ENCODE assay signal across 10 cellular contexts in the genomic region with DNA sequence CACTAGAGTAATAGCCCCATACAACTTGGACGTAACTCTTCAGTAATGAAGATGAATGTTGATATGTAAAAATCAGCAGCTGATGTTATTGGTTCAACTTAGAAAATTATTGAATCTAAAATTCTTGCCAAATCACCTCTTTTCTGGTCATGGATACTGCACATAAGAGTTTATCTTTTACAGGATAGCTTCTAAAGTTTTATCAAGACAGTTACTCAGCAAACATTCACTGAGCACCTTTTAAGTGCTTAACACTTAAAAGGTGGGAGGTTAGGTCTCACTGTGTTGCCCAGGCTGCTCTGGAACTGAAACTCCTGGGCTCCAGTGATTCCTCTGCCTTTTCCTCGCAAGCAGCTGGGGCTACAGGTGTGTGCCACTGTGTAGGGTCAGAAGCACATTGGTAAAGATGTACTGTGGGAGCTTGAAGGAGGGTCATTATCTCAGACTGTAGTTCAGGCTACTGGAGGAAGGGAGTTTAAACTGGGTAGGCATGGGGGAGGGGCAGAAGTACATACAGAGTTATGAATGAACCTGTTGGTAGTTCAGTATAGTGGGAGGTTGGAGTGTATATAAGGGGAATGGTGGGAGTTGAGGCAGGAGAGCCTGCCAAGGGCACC. TPM values are rescaled to one million over a fixed set of nuclear protein-coding genes. Genes with fewer than 3 reads are reported as not detected.
DNase-seq lines count a peak whose midpoint lies in the region; ATAC-seq, FAIRE-seq and TF ChIP-seq lines count a peak whose summit lies in the region.
"Had no signal": no experiment of that assay in that cellular context is flagged by ENCODE, and none has a peak within 500 bp of the region (broad histone marks: within the 10 kb centered on the region; RNA-seq: fewer than 3 reads in every experiment).

No MANE protein-coding gene starts in this region.

- DNase-seq in right cardiac atrium: no peak
- no peak for DNase-seq in Right ventricle myocardium superior
- no peak for DNase-seq in activated naive CD8-positive, alpha-beta T cell treated with anti-CD3 and anti-CD28 coated beads, Interleukin-2, amount 50 U/mL, for 24 hours
- no peak for DNase-seq in keratinocyte (ENCODE audit: low read depth, low spot score)
- DNase-seq in aorta: no peak
- no peak for DNase-seq in HEK293T (ENCODE audit: extremely low spot score)
- no peak for DNase-seq in NOMO-1 treated with dmso at 0.1 percent for 144 hours (lab: John Stamatoyannopoulos, UW; ENCODE audit: unreplicated experiment)
- DNase-seq in NCI-H2171 treated with DMSO at 0.1 percent for 48 hours (lab: John Stamatoyannopoulos, UW): no peak
- DNase-seq: NCI-H2029 had no signal

- no peak for TF ChIP-seq CTCF in keratinocyte (optimal IDR thresholded peaks at IDR 0.05 in 1 of 3, IDR thresholded peaks at IDR 0.05 in 1 of 3, conservative IDR thresholded peaks at IDR 0.05 in 1 of 3; ENCODE audit: extremely low read depth in 1 of 3, insufficient read depth in 2 of 3, low read length in 3 of 3)

- WGBS in right cardiac atrium: 73% methylated on average over 2 of the region's 2 CpGs
- 58 to 59% methylated on average over 2 of the region's 2 CpGs for WGBS in aorta, 2 donors

- peaks cover 50% of the 10 kb centered on the region for H3K4me1 Mint-ChIP-seq in activated naive CD8-positive, alpha-beta T cell treated with anti-CD3 and anti-CD28 coated beads, Interleukin-2, amount 50 U/mL, for 24 hours

- dilution Hi-C loops in keratinocyte (cut with MboI; ENCODE audit: extremely low pct_ligation_motif_present, low sequenced_read_pairs): no loop called here

- FAIRE-seq in keratinocyte (lab: Jason Lieb, UNC): no peak

- H3K9ac ChIP-seq in keratinocyte (ENCODE audit: control insufficient read depth, extremely low read depth, insufficient read depth, low read length): peak overlapping the region; percentile 17

- H3K9me3 ChIP-seq in right cardiac atrium (ENCODE audit: control insufficient read depth, low read length): no peaks in the 10 kb centered on the region
- H3K9me3 ChIP-seq in keratinocyte (ENCODE audit: control insufficient read depth, low read depth, low read length): no peaks in the 10 kb centered on the region
- no peaks in the 10 kb centered on the region for H3K9me3 ChIP-seq in aorta (ENCODE audit: control insufficient read depth, low read length)
- H3K9me3 ChIP-seq: gastroesophageal sphincter had no signal

- peak overlapping the region; percentile 89 for H3K4me3 Mint-ChIP-seq in activated naive CD8-positive, alpha-beta T cell treated with anti-CD3 and anti-CD28 coated beads, Interleukin-2, amount 50 U/mL, for 24 hours

- intact Hi-C loops in right cardiac atrium (cut with DNase I): loop anchor here in 3 of 4 donors (5.0 to 10.0 kb wide), 4 partner anchors 73 to 213 kb away; partner anchors contain the start of genes DCAF6 (in 2 of the 3) and MPC2 (in 2 of the 3)
- intact Hi-C loops in Right ventricle myocardium superior (cut with DNase I): loop anchor here (5.0 kb wide), 2 partner anchors 33 to 78 kb away; no protein-coding TSS in a partner anchor
- intact Hi-C loops in aorta (cut with DNase I): loop anchor here (2.0 to 5.0 kb wide), 2 partner anchors 78 to 79 kb away; no protein-coding TSS in a partner anchor

- no peaks in the 10 kb centered on the region for H3K9me3 Mint-ChIP-seq in activated naive CD8-positive, alpha-beta T cell treated with anti-CD3 and anti-CD28 coated beads, Interleukin-2, amount 50 U/mL, for 24 hours

- POLR2A ChIA-PET in HEK293T (lab: Yijun Ruan, JAX): interaction anchor here (1.1 to 1.7 kb wide), 2 partner anchors 9 to 212 kb away, joined by 4 to 6 read pairs; no protein-coding TSS in a partner anchor

- H3K79me2 ChIP-seq in keratinocyte (ENCODE audit: control insufficient read depth, insufficient read depth, low read length): peaks cover 66% of the 10 kb centered on the region

- peak overlapping the region; percentile 72 for H3K4me3 ChIP-seq in right cardiac atrium (ENCODE audit: low read length)
- peak overlapping the region; percentile 78 to 85 (median 83) for H3K4me3 ChIP-seq in keratinocyte (ENCODE audit: control insufficient read depth in 2 of 3, extremely low read depth in 1 of 3, insufficient read depth in 2 of 3, low read depth in 1 of 3, low read length in 3 of 3)
- peak overlapping the region; percentile 32 to 96 for H3K4me3 ChIP-seq in aorta (ENCODE audit: low read length in 2 of 2)

- H4K20me1 ChIP-seq in keratinocyte (ENCODE audit: control insufficient read depth, extremely low read depth, insufficient read depth, low read length): peaks cover 17% of the 10 kb centered on the region

- H3K4me1 ChIP-seq in right cardiac atrium (ENCODE audit: control insufficient read depth, insufficient read depth, low read length): peaks cover 10% of the 10 kb centered on the region
- H3K4me1 ChIP-seq in keratinocyte (ENCODE audit: control insufficient read depth, extremely low read depth, insufficient read depth, low read length): peaks cover 43% of the 10 kb centered on the region
- H3K4me1 ChIP-seq in aorta (ENCODE audit: control insufficient read depth in 1 of 2, insufficient read depth in 2 of 2, low read length in 2 of 2): peaks cover 7 to 12% of the 10 kb centered on the region in 2 donors

- no peaks in the 10 kb centered on the region for H3K27me3 ChIP-seq in right cardiac atrium (ENCODE audit: control insufficient read depth, insufficient read depth)
- H3K27me3 ChIP-seq in keratinocyte (ENCODE audit: control insufficient read depth, extremely low read depth, insufficient read depth, low read length): no peaks in the 10 kb centered on the region
- H3K27me3 ChIP-seq in aorta (ENCODE audit: control insufficient read depth in 1 of 2, insufficient read depth in 2 of 2, low read length in 1 of 2): no peaks in the 10 kb centered on the region
- H3K27me3 ChIP-seq: gastroesophageal sphincter had no signal

- no peak overlapping the region for H2AFZ ChIP-seq in keratinocyte (ENCODE audit: control insufficient read depth, low read length)

- no peak for ATAC-seq in right cardiac atrium
- no peak for ATAC-seq in Right ventricle myocardium superior (ENCODE audit: poor library complexity)
- no peak for ATAC-seq in activated naive CD8-positive, alpha-beta T cell treated with anti-CD3 and anti-CD28 coated beads, Interleukin-2, amount 50 U/mL, for 24 hours
- no peak for ATAC-seq in aorta (ENCODE audit: low FRiP score)
- ATAC-seq: gastroesophageal sphincter had no signal

- H3K27ac ChIP-seq in right cardiac atrium (ENCODE audit: low read length): no peak overlapping the region
- no peak overlapping the region for H3K27ac ChIP-seq in keratinocyte (ENCODE audit: control insufficient read depth, insufficient read depth, low read length)
- H3K27ac ChIP-seq in aorta (ENCODE audit: low read depth in 1 of 2, low read length in 2 of 2): no peak overlapping the region

- peaks cover 4% of the 10 kb centered on the region for H3K9me1 ChIP-seq in keratinocyte (ENCODE audit: control insufficient read depth, extremely low read depth, insufficient read depth, low read length)

- H3K36me3 ChIP-seq in keratinocyte (ENCODE audit: control insufficient read depth in 2 of 2, extremely low read depth in 1 of 2, insufficient read depth in 2 of 2, low read length in 2 of 2) (peaks cover 0 to 6% of the 10 kb centered on the region in 2 experiments), aorta (ENCODE audit: control insufficient read depth in 1 of 2, insufficient read depth in 2 of 2, low read length in 1 of 2) (no peaks in the 10 kb centered on the region)
- H3K36me3 ChIP-seq: gastroesophageal sphincter had no signal

- H3K27me3 Mint-ChIP-seq in activated naive CD8-positive, alpha-beta T cell treated with anti-CD3 and anti-CD28 coated beads, Interleukin-2, amount 50 U/mL, for 24 hours: peaks cover 2% of the 10 kb centered on the region

- CTCF ChIA-PET in HEK293T (lab: Yijun Ruan, JAX): no interaction called here

- H3K27ac Mint-ChIP-seq in activated naive CD8-positive, alpha-beta T cell treated with anti-CD3 and anti-CD28 coated beads, Interleukin-2, amount 50 U/mL, for 24 hours: no peak overlapping the region

- H3K36me3 Mint-ChIP-seq in activated naive CD8-positive, alpha-beta T cell treated with anti-CD3 and anti-CD28 coated beads, Interleukin-2, amount 50 U/mL, for 24 hours (ENCODE audit: low read depth): peaks cover 10% of the 10 kb centered on the region

- H3K4me2 ChIP-seq in keratinocyte (ENCODE audit: control insufficient read depth, extremely low read depth, insufficient read depth, low read depth, low read length): peak overlapping the region; percentile 83

TF ChIP-seq in HEK293T, 16 proteins besides CTCF, POLR2A, EP300 and RAD21:
- TF ChIP-seq HDGF (IDR thresholded peaks at IDR 0.05; ENCODE audit: borderline replicate concordance) (no peak), ZNF384 (IDR thresholded peaks at IDR 0.05) (no peak), BHLHE40 (IDR thresholded peaks at IDR 0.05; ENCODE audit: borderline replicate concordance) (no peak), NFRKB (IDR thresholded peaks at IDR 0.05) (no peak), SP1 (IDR thresholded peaks at IDR 0.05) (no peak), ELF4 (IDR thresholded peaks at IDR 0.05) (no peak), FOXM1 (IDR thresholded peaks at IDR 0.05; ENCODE audit: borderline replicate concordance) (no peak), ARNT (IDR thresholded peaks at IDR 0.05) (no peak), TARDBP (IDR thresholded peaks at IDR 0.05) (no peak)
TF ChIP-seq in HEK293T: peak in this region for 0.

RNA-seq across cellular contexts. Expression of gene MPZL1, which starts 2.0 kb away (rescaled TPM):
- 10 to 100 TPM; 36.3 to 73.7 (median 61.1) TPM for total RNA-seq in right cardiac atrium
- 20.4 TPM for polyA plus RNA-seq in right cardiac atrium
- total RNA-seq in Right ventricle myocardium superior: 34.4 TPM
- 107 to 195 TPM (median 120 TPM) in 3 replicates for polyA plus RNA-seq in keratinocyte
- 38.3 TPM for polyA plus RNA-seq in keratinocyte (2011; ENCODE audit: low read depth)
- polyA plus RNA-seq in keratinocyte (2011; cell fraction: cytosol; rRNA removed): 54.9 and 118 TPM in 2 replicates
- 181 and 205 TPM in 2 replicates for polyA plus RNA-seq in keratinocyte (2011; cell fraction: nucleus; rRNA removed)
- 58.0 and 113 TPM in 2 replicates for polyA plus RNA-seq in keratinocyte (2012; ENCODE audit: low replicate concordance)
- 63.2 to 126 TPM (median 72.7 TPM) in 3 replicates for polyA minus RNA-seq in keratinocyte
- 83.1 TPM for polyA minus RNA-seq in keratinocyte (2011; cell fraction: cytosol; rRNA and poly(A)+ RNA removed)
- 84.3 and 219 TPM in 2 replicates for polyA minus RNA-seq in keratinocyte (2011; cell fraction: nucleus; rRNA and poly(A)+ RNA removed)
- 100 to 1,000 TPM; 101 to 148 TPM for total RNA-seq in aorta
- 10 to 100 TPM; 21.7 to 58.8 TPM for polyA plus RNA-seq in aorta
